17 cellular contexts compared by ENCODE assay signal in genomic region chr6:35058827-35059522, GRCh38.
DNase-seq lines count a peak whose midpoint lies in the region; ATAC-seq, FAIRE-seq and TF ChIP-seq lines count a peak whose summit lies in the region.
"Had no signal": no experiment of that assay in that cellular context is flagged by ENCODE, and none has a peak within 500 bp of the region (broad histone marks: within the 10 kb centered on the region; RNA-seq: fewer than 3 reads in every experiment).

No MANE protein-coding gene starts in this region.

- H3K27me3 Mint-ChIP-seq in stimulated activated naive CD8-positive, alpha-beta T cell treated with anti-CD3 and anti-CD28 coated beads, Interleukin-15, Interleukin-2, amounts not matched to agents 100 ng/mL and 50 ng/mL, for 24 hours: no peaks in the 10 kb centered on the region
- H3K27me3 Mint-ChIP-seq in astrocyte (ENCODE audit: low read depth, unreplicated experiment): no peaks in the 10 kb centered on the region
- H3K27me3 Mint-ChIP-seq in naive thymus-derived CD4-positive, alpha-beta T cell: no peaks in the 10 kb centered on the region
- H3K27me3 Mint-ChIP-seq: natural killer cell treated with Interleukin-12 subunit alpha and Interleukin-12 subunit beta and Interleukin-15 and Interleukin-18, amount 100 ng/mL, for 72 hours had no signal

- H3K27me3 ChIP-seq in astrocyte (ENCODE audit: insufficient read depth, low read length): no peaks in the 10 kb centered on the region
- no peaks in the 10 kb centered on the region for H3K27me3 ChIP-seq in naive thymus-derived CD4-positive, alpha-beta T cell (ENCODE audit: control insufficient read depth in 2 of 2, insufficient read depth in 2 of 2, low read length in 2 of 2)
- H3K27me3 ChIP-seq in upper lobe of right lung: no peaks in the 10 kb centered on the region

- no peaks in the 10 kb centered on the region for H3K79me2 ChIP-seq in astrocyte (ENCODE audit: insufficient read depth, low read length)

- POLR2A ChIA-PET in naive thymus-derived CD4-positive, alpha-beta T cell (lab: Charles Lee): no interaction called here

- H3K4me3 ChIP-seq in astrocyte (ENCODE audit: insufficient read depth, low read depth, low read length) (no peak overlapping the region), upper lobe of right lung (no peak overlapping the region)
- no peak overlapping the region for H3K4me3 ChIP-seq in naive thymus-derived CD4-positive, alpha-beta T cell (ENCODE audit: low read length)

- no peak overlapping the region for H2AFZ ChIP-seq in astrocyte (ENCODE audit: low read depth, low read length)

- peaks cover 13% of the 10 kb centered on the region for H3K36me3 Mint-ChIP-seq in stimulated activated naive CD8-positive, alpha-beta T cell treated with anti-CD3 and anti-CD28 coated beads, Interleukin-15, Interleukin-2, amounts not matched to agents 100 ng/mL and 50 ng/mL, for 24 hours (ENCODE audit: low read depth)
- H3K36me3 Mint-ChIP-seq in astrocyte (ENCODE audit: low read depth, unreplicated experiment): peaks cover 33% of the 10 kb centered on the region
- H3K36me3 Mint-ChIP-seq in naive thymus-derived CD4-positive, alpha-beta T cell: peaks cover 0 to 44% (median 3%) of the 10 kb centered on the region in 5 donors
- H3K36me3 Mint-ChIP-seq: natural killer cell treated with Interleukin-12 subunit alpha and Interleukin-12 subunit beta and Interleukin-15 and Interleukin-18, amount 100 ng/mL, for 72 hours had no signal

- H3K27ac ChIP-seq in astrocyte (ENCODE audit: low read depth, low read length): no peak overlapping the region
- no peak overlapping the region for H3K27ac ChIP-seq in naive thymus-derived CD4-positive, alpha-beta T cell (ENCODE audit: low read depth, low read length)
- H3K27ac ChIP-seq in upper lobe of right lung: no peak overlapping the region
- H3K27ac ChIP-seq: HL-60 had no signal

- H3K4me1 ChIP-seq in astrocyte (ENCODE audit: insufficient read depth, low read length) (peaks cover 17% of the 10 kb centered on the region), upper lobe of right lung (peaks cover 6% of the 10 kb centered on the region)
- peaks cover 0 to 6% of the 10 kb centered on the region in 2 donors for H3K4me1 ChIP-seq in naive thymus-derived CD4-positive, alpha-beta T cell (ENCODE audit: control insufficient read depth in 2 of 2, insufficient read depth in 2 of 2, low read length in 2 of 2)

- no peaks in the 10 kb centered on the region for H3K9me3 Mint-ChIP-seq in stimulated activated naive CD8-positive, alpha-beta T cell treated with anti-CD3 and anti-CD28 coated beads, Interleukin-15, Interleukin-2, amounts not matched to agents 100 ng/mL and 50 ng/mL, for 24 hours
- no peaks in the 10 kb centered on the region for H3K9me3 Mint-ChIP-seq in astrocyte (ENCODE audit: unreplicated experiment)
- no peaks in the 10 kb centered on the region for H3K9me3 Mint-ChIP-seq in naive thymus-derived CD4-positive, alpha-beta T cell
- H3K9me3 Mint-ChIP-seq: natural killer cell treated with Interleukin-12 subunit alpha and Interleukin-12 subunit beta and Interleukin-15 and Interleukin-18, amount 100 ng/mL, for 72 hours had no signal

- CTCF ChIA-PET in naive thymus-derived CD4-positive, alpha-beta T cell (lab: Charles Lee): no interaction called here

- intact Hi-C loops in naive thymus-derived CD4-positive, alpha-beta T cell (cut with micrococcal nuclease): no loop called here
- intact Hi-C loops in upper lobe of right lung (cut with DNase I): no loop called here

- H3K4me2 ChIP-seq in astrocyte (ENCODE audit: low read length): no peak overlapping the region

- no peak for DNase-seq in stimulated activated naive CD8-positive, alpha-beta T cell treated with anti-CD3 and anti-CD28 coated beads, Interleukin-15, Interleukin-2, amounts not matched to agents 100 U/mL and 50 U/mL, for 24 hours
- DNase-seq in astrocyte (ENCODE audit: low read depth): no peak
- peak in 1 of 9 donors; percentile 9 for DNase-seq in naive thymus-derived CD4-positive, alpha-beta T cell
- no peak for DNase-seq in upper lobe of right lung
- DNase-seq in kidney glomerular epithelial cell (lab: John Stamatoyannopoulos, UW): no peak
- DNase-seq in AG08395 (ENCODE audit: low spot score): no peak
- no peak for DNase-seq in stimulated activated CD4-positive, alpha-beta T cell treated with anti-CD3 and anti-CD28 coated beads, Interleukin-1b, Interleukin-23, amount 100 ng/mL, for 48 hours
- DNase-seq: activated CD4-positive, alpha-beta T cell treated with anti-CD3 and anti-CD28 coated beads, Interleukin-2, amount 50 U/mL, for 4 hours; NCI-H2029; stimulated activated naive CD4-positive, alpha-beta T cell; T1000 had no signal

- H3K4me1 Mint-ChIP-seq in stimulated activated naive CD8-positive, alpha-beta T cell treated with anti-CD3 and anti-CD28 coated beads, Interleukin-15, Interleukin-2, amounts not matched to agents 100 ng/mL and 50 ng/mL, for 24 hours (ENCODE audit: low read depth): peaks cover 11% of the 10 kb centered on the region
- no peaks in the 10 kb centered on the region for H3K4me1 Mint-ChIP-seq in astrocyte (ENCODE audit: low read depth, unreplicated experiment)
- H3K4me1 Mint-ChIP-seq in naive thymus-derived CD4-positive, alpha-beta T cell: peaks cover 0 to 18% (median 4%) of the 10 kb centered on the region in 7 donors

- no peaks in the 10 kb centered on the region for H3K36me3 ChIP-seq in astrocyte (ENCODE audit: insufficient read depth, low read length)
- H3K36me3 ChIP-seq in naive thymus-derived CD4-positive, alpha-beta T cell (ENCODE audit: control insufficient read depth in 2 of 3, insufficient read depth in 3 of 3, low read length in 3 of 3): peaks cover 0 to 53% (median 0%) of the 10 kb centered on the region in 3 experiments
- peaks cover 80% of the 10 kb centered on the region for H3K36me3 ChIP-seq in upper lobe of right lung

- TF ChIP-seq CTCF in astrocyte (IDR thresholded peaks at IDR 0.05; ENCODE audit: insufficient read depth, low read depth, low read length) (no peak), upper lobe of right lung (IDR thresholded peaks at IDR 0.05) (no peak)

- H3K4me3 Mint-ChIP-seq in stimulated activated naive CD8-positive, alpha-beta T cell treated with anti-CD3 and anti-CD28 coated beads, Interleukin-15, Interleukin-2, amounts not matched to agents 100 ng/mL and 50 ng/mL, for 24 hours: no peak overlapping the region
- H3K4me3 Mint-ChIP-seq in astrocyte (ENCODE audit: unreplicated experiment): peak overlapping the region; percentile 17
- H3K4me3 Mint-ChIP-seq in naive thymus-derived CD4-positive, alpha-beta T cell: peak overlapping the region in 3 of 10 donors; percentile 6 to 60 (median 38)
- H3K4me3 Mint-ChIP-seq: natural killer cell treated with Interleukin-12 subunit alpha and Interleukin-12 subunit beta and Interleukin-15 and Interleukin-18, amount 100 ng/mL, for 72 hours had no signal

- H3K9me3 ChIP-seq in astrocyte (ENCODE audit: insufficient read depth, low read depth, low read length) (no peaks in the 10 kb centered on the region), upper lobe of right lung (no peaks in the 10 kb centered on the region)
- H3K9me3 ChIP-seq in naive thymus-derived CD4-positive, alpha-beta T cell (ENCODE audit: control insufficient read depth in 2 of 3, low read length in 3 of 3): no peaks in the 10 kb centered on the region

- H3K27ac Mint-ChIP-seq in stimulated activated naive CD8-positive, alpha-beta T cell treated with anti-CD3 and anti-CD28 coated beads, Interleukin-15, Interleukin-2, amounts not matched to agents 100 ng/mL and 50 ng/mL, for 24 hours: peak overlapping the region; percentile 22
- no peak overlapping the region for H3K27ac Mint-ChIP-seq in astrocyte (ENCODE audit: unreplicated experiment)
- peak overlapping the region in 5 of 9 donors; percentile 5 to 59 (median 38) for H3K27ac Mint-ChIP-seq in naive thymus-derived CD4-positive, alpha-beta T cell
- H3K27ac Mint-ChIP-seq: natural killer cell treated with Interleukin-12 subunit alpha and Interleukin-12 subunit beta and Interleukin-15 and Interleukin-18, amount 100 ng/mL, for 72 hours had no signal

- ATAC-seq in stimulated activated naive CD8-positive, alpha-beta T cell treated with anti-CD3 and anti-CD28 coated beads, Interleukin-15, Interleukin-2, amounts not matched to agents 100 U/mL and 50 U/mL, for 24 hours: no peak
- no peak for ATAC-seq in naive thymus-derived CD4-positive, alpha-beta T cell
- ATAC-seq in upper lobe of right lung: peak; percentile 15
- ATAC-seq: natural killer cell treated with Interleukin-12 subunit alpha and Interleukin-12 subunit beta and Interleukin-15 and Interleukin-18, amount 100 ng/mL, for 72 hours; sciatic nerve had no signal

- H4K20me1 ChIP-seq in astrocyte (ENCODE audit: insufficient read depth, low read length): no peaks in the 10 kb centered on the region

- no peak overlapping the region for H3K9ac ChIP-seq in astrocyte (ENCODE audit: low read length)

- no peak for FAIRE-seq in astrocyte (lab: Jason Lieb, UNC)
- FAIRE-seq: D721Med, H54 had no signal
